ENCODE assay signal across 8 cellular contexts in the genomic region with DNA sequence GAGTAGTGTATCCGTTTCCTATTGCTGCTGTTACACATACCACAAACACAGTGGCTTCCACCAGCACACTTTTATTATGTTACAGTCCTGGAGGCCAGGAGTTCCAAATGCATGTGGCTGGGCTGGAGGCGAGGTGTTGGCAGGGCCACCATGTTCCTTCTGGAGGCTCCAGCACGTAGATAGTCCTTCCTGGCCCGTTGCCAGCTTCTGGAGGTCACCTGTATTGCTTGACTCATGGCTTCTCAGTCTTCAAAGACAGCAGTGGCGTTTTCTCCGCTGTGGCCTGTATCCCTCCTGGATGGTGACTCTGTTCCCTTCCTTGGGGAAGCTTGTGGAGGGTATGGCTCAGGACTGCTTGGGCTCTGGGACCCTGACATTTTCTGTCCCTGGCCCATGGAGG.
"Had no signal": no experiment of that assay in that cellular context is flagged by ENCODE, and none has a peak within 500 bp of the region (broad histone marks: within the 10 kb centered on the region; RNA-seq: fewer than 3 reads in every experiment).

No MANE protein-coding gene starts in this region.

- H3K27me3 Mint-ChIP-seq: IgD-negative memory B cell had no signal

- H3K9ac ChIP-seq: GM23248 had no signal

- DNase-seq: GM23248, GOT3, H7, HCEC 1CT, KBM-7 had no signal

- H3K4me3 Mint-ChIP-seq: IgD-negative memory B cell had no signal

- H3K27ac ChIP-seq: GM23248, HL-60 had no signal

- FAIRE-seq: HepG2 had no signal

- H3K27ac Mint-ChIP-seq: IgD-negative memory B cell had no signal

- H2AFZ ChIP-seq: GM23248 had no signal

- H3K4me3 ChIP-seq: GM23248 had no signal
